ENCODE assay signal across 20 cellular contexts in genomic region chr9:96171749-96172148, GRCh38.
"Had no signal": no experiment of that assay in that cellular context is flagged by ENCODE, and none has a peak within 500 bp of the region (broad histone marks: within the 10 kb centered on the region; RNA-seq: fewer than 3 reads in every experiment).

No MANE protein-coding gene starts in this region.

- DNase-seq: cortex of kidney; dorsolateral prefrontal cortex; effector CD8-positive, alpha-beta T cell; foreskin keratinocyte; head of caudate nucleus; kidney; left cardiac atrium; left ventricle myocardium superior; nucleus accumbens; ovary; small intestine; stimulated activated CD4-positive, alpha-beta T cell treated with anti-CD3 and anti-CD28 coated beads, Interleukin-12 subunit alpha, Interleukin-12 subunit beta, amount 100 ng/mL, for 4 hours; stimulated activated naive CD4-positive, alpha-beta T cell; thyroid gland had no signal

- H3K9me3 ChIP-seq: ovary, right atrium auricular region, thyroid gland had no signal

- H3K27ac ChIP-seq: dorsolateral prefrontal cortex, foreskin keratinocyte, hepatocyte, neural progenitor cell, ovary, right atrium auricular region, thyroid gland had no signal

- H3K9ac ChIP-seq: neural progenitor cell had no signal

- H3K4me3 ChIP-seq: dorsolateral prefrontal cortex, hepatocyte, lung, neural progenitor cell, ovary, right atrium auricular region, thyroid gland had no signal

- H2AFZ ChIP-seq: hepatocyte, neural progenitor cell had no signal

- ATAC-seq: esophagus mucosa; foreskin keratinocyte; left cardiac atrium; left ventricle myocardium superior; natural killer cell treated with Interleukin-12 subunit alpha and Interleukin-12 subunit beta and Interleukin-15 and Interleukin-18, amount 100 ng/mL, for 72 hours had no signal

- H3K4me1 ChIP-seq: foreskin keratinocyte, right atrium auricular region had no signal

- H3K4me2 ChIP-seq: hepatocyte, neural progenitor cell had no signal

- H3K79me2 ChIP-seq: hepatocyte had no signal

- H3K36me3 ChIP-seq: neural progenitor cell, ovary, right atrium auricular region, thyroid gland had no signal

- H3K27me3 ChIP-seq: dorsolateral prefrontal cortex, hepatocyte, ovary, right atrium auricular region, thyroid gland had no signal
